11 cellular contexts compared by ENCODE assay signal in genomic region chr3:101852315-101852714, GRCh38. TPM values are rescaled to one million over a fixed set of nuclear protein-coding genes. Genes with fewer than 3 reads are reported as not detected.
DNase-seq lines count a peak whose midpoint lies in the region; ATAC-seq, FAIRE-seq and TF ChIP-seq lines count a peak whose summit lies in the region.
"Had no signal": no experiment of that assay in that cellular context is flagged by ENCODE, and none has a peak within 500 bp of the region (broad histone marks: within the 10 kb centered on the region; RNA-seq: fewer than 3 reads in every experiment).

No MANE protein-coding gene starts in this region.

- H3K9me2 ChIP-seq in Karpas-422 (replicated peaks; ENCODE audit: insufficient read depth, low read length), result no peaks in the 10 kb centered on the region

- H3K4me3 ChIP-seq in spleen, result peak overlapping the region in 7 of 8 donors; percentile 68 to 79 (median 75)
- H3K4me3 ChIP-seq in Karpas-422 (ENCODE audit: low read length), result no peak overlapping the region
- H3K4me3 ChIP-seq: SK-N-MC had no signal

- no peak for TF ChIP-seq CTCF in activated CD8-positive, alpha-beta T cell treated with anti-CD3 and anti-CD28 coated beads for 36 hours (IDR thresholded peaks at IDR 0.05)
- no peak for TF ChIP-seq CTCF in spleen (IDR thresholded peaks at IDR 0.05 in 8 of 11, conservative IDR thresholded peaks at IDR 0.05 in 3 of 11)
- TF ChIP-seq CTCF in GM10248 (IDR thresholded peaks at IDR 0.05; ENCODE audit: control extremely low read depth, extremely low read depth, low read depth, missing control alignments), result no peak

- H3K9me3 ChIP-seq in spleen, result no peaks in the 10 kb centered on the region
- H3K9me3 ChIP-seq in Karpas-422 (ENCODE audit: low read length), result no peaks in the 10 kb centered on the region
- H3K9me3 ChIP-seq: body of pancreas had no signal

- no peak for DNase-seq in GM19239 (ENCODE audit: insufficient read length, low spot score)
- no peak for DNase-seq in activated CD8-positive, alpha-beta T cell treated with anti-CD3 and anti-CD28 coated beads for 36 hours
- no peak for DNase-seq in immature natural killer cell
- no peak for DNase-seq in spleen
- no peak for DNase-seq in retina
- no peak for DNase-seq in GM10248 (ENCODE audit: extremely low spot score)
- no peak for DNase-seq in Karpas-422
- DNase-seq: body of pancreas, NCI-H1092 had no signal

- peaks cover 73% of the 10 kb centered on the region for H3K36me3 Mint-ChIP-seq in activated CD8-positive, alpha-beta T cell treated with anti-CD3 and anti-CD28 coated beads for 36 hours (ENCODE audit: low read depth)
- H3K36me3 Mint-ChIP-seq in immature natural killer cell, result peaks cover 31 to 45% (median 42%) of the 10 kb centered on the region in 3 donors

- peak; percentile 68 for FAIRE-seq in GM19239 (lab: Jason Lieb, UNC)

- peaks cover 18 to 84% (median 59%) of the 10 kb centered on the region in 6 donors for H3K4me1 ChIP-seq in spleen
- H3K4me1 ChIP-seq in Karpas-422 (ENCODE audit: low read length), result peaks cover 18% of the 10 kb centered on the region

- TF ChIP-seq POLR2A in spleen (IDR thresholded peaks at IDR 0.05), result no peak

- H3K9ac ChIP-seq in Karpas-422 (ENCODE audit: low read length), result no peak overlapping the region

- intact Hi-C loops in activated CD8-positive, alpha-beta T cell treated with anti-CD3 and anti-CD28 coated beads for 36 hours (cut with micrococcal nuclease), result loop anchor here (5.0 to 10.0 kb wide), 4 partner anchors 35 to 372 kb away; partner anchors contain the start of gene RPL24
- intact Hi-C loops in spleen (cut with DNase I; ENCODE audit: low total_unique reads), result no loop called here

- peaks cover 10 to 57% (median 53%) of the 10 kb centered on the region in 6 donors for H3K36me3 ChIP-seq in spleen
- no peaks in the 10 kb centered on the region for H3K36me3 ChIP-seq in Karpas-422 (ENCODE audit: insufficient read depth, low read length)

- POLR2A ChIA-PET in activated CD8-positive, alpha-beta T cell treated with anti-CD3 and anti-CD28 coated beads for 36 hours (lab: Charles Lee), result interaction anchor here (0.7 to 10.2 kb wide), 9 partner anchors 9 to 373 kb away, joined by 3 to 151 read pairs (median 6); no protein-coding TSS in a partner anchor
- POLR2A ChIA-PET in GM10248 (lab: Yijun Ruan, JAX), result interaction anchor here (0.7 to 1.5 kb wide), 4 partner anchors 11 to 81 kb away, joined by 3 to 6 read pairs (median 4); no protein-coding TSS in a partner anchor

- H2AFZ ChIP-seq in Karpas-422 (ENCODE audit: low read length), result no peak overlapping the region

- peaks cover 69% of the 10 kb centered on the region for H3K4me1 Mint-ChIP-seq in activated CD8-positive, alpha-beta T cell treated with anti-CD3 and anti-CD28 coated beads for 36 hours (ENCODE audit: low read depth)
- H3K4me1 Mint-ChIP-seq in immature natural killer cell, result peaks cover 29 to 38% of the 10 kb centered on the region in 2 donors

- H3K4me3 Mint-ChIP-seq in activated CD8-positive, alpha-beta T cell treated with anti-CD3 and anti-CD28 coated beads for 36 hours, result peak overlapping the region; percentile 87
- H3K4me3 Mint-ChIP-seq in immature natural killer cell, result peak overlapping the region in 3 of 5 donors; percentile 97 to 99 (median 98)

- H3K79me2 ChIP-seq in Karpas-422 (ENCODE audit: low read length), result no peaks in the 10 kb centered on the region

- H4K20me1 ChIP-seq in Karpas-422 (ENCODE audit: insufficient read depth, low read depth, low read length), result no peaks in the 10 kb centered on the region

- ATAC-seq in activated CD8-positive, alpha-beta T cell treated with anti-CD3 and anti-CD28 coated beads for 36 hours, result no peak
- no peak for ATAC-seq in activated CD4-positive, CD25-positive, alpha-beta regulatory T cell treated with anti-CD3 and anti-CD28 coated beads, Interleukin-2, amount 50 U/mL, for 24 hours
- ATAC-seq: body of pancreas had no signal

- H3K27me3 Mint-ChIP-seq in activated CD8-positive, alpha-beta T cell treated with anti-CD3 and anti-CD28 coated beads for 36 hours, result no peaks in the 10 kb centered on the region
- H3K27me3 Mint-ChIP-seq in immature natural killer cell (ENCODE audit: low read depth in 3 of 3), result peaks cover 6 to 19% (median 7%) of the 10 kb centered on the region in 3 donors

- peak overlapping the region; percentile 96 for H3K27ac Mint-ChIP-seq in activated CD8-positive, alpha-beta T cell treated with anti-CD3 and anti-CD28 coated beads for 36 hours
- H3K27ac Mint-ChIP-seq in immature natural killer cell, result peak overlapping the region; percentile 95 to 99 (median 96)

- H3K27me3 ChIP-seq in spleen (replicated peaks in 1 of 7) (no peaks in the 10 kb centered on the region), Karpas-422 (ENCODE audit: low read length) (0 out of 2 replicates have a peak, but pooled peaks cover 3% of the 10 kb centered on the region)
- H3K27me3 ChIP-seq: body of pancreas had no signal

- WGBS in spleen, 5 donors, result 49 to 62% (median 58%) methylated on average over 2 of the region's 2 CpGs

- no peaks in the 10 kb centered on the region for H3K9me3 Mint-ChIP-seq in activated CD8-positive, alpha-beta T cell treated with anti-CD3 and anti-CD28 coated beads for 36 hours
- H3K9me3 Mint-ChIP-seq in immature natural killer cell, result no peaks in the 10 kb centered on the region

- H3K27ac ChIP-seq in spleen (peak overlapping the region in 7 of 8 donors; percentile 98 to 100 (median 99)), Karpas-422 (ENCODE audit: low read length) (no peak overlapping the region)
- H3K27ac ChIP-seq: SK-N-MC had no signal

- CTCF ChIA-PET in activated CD8-positive, alpha-beta T cell treated with anti-CD3 and anti-CD28 coated beads for 36 hours (lab: Charles Lee), result interaction anchor here (0.7 to 2.9 kb wide), 8 partner anchors 22 to 377 kb away, joined by 3 to 19 read pairs (median 7); no protein-coding TSS in a partner anchor
- CTCF ChIA-PET in GM10248 (lab: Yijun Ruan, JAX), result interaction anchor here (0.8 to 1.9 kb wide), 7 partner anchors 11 to 377 kb away, joined by 3 to 6 read pairs (median 4); no protein-coding TSS in a partner anchor

- H3K4me2 ChIP-seq in Karpas-422 (ENCODE audit: low read depth, low read length, poor library complexity, severe bottlenecking), result no peak overlapping the region

RNA-seq across cellular contexts. Expression of gene NFKBIZ, which starts 3.0 kb away (rescaled TPM):
- total RNA-seq in activated CD8-positive, alpha-beta T cell treated with anti-CD3 and anti-CD28 coated beads for 36 hours, result 10 to 100 TPM; 62.1 to 70.6 TPM
- polyA plus RNA-seq in immature natural killer cell (10 to 100 TPM; 10.5 to 12.1 (median 10.6) TPM), spleen (10 to 100 TPM; 11.6 to 12.1 (median 11.7) TPM)
- 100 to 1,000 TPM in 3 of 7 donors, 10 to 100 TPM in 4; 59.4 to 220 (median 96.4) TPM for total RNA-seq in spleen
- 0.76 and 6.3 TPM in 2 replicates for total RNA-seq in Karpas-422 (2014; rRNA removed; shearing (Covaris generic); ENCODE audit: low replicate concordance)
